ENCODE assay signal across 8 cellular contexts in the genomic region with DNA sequence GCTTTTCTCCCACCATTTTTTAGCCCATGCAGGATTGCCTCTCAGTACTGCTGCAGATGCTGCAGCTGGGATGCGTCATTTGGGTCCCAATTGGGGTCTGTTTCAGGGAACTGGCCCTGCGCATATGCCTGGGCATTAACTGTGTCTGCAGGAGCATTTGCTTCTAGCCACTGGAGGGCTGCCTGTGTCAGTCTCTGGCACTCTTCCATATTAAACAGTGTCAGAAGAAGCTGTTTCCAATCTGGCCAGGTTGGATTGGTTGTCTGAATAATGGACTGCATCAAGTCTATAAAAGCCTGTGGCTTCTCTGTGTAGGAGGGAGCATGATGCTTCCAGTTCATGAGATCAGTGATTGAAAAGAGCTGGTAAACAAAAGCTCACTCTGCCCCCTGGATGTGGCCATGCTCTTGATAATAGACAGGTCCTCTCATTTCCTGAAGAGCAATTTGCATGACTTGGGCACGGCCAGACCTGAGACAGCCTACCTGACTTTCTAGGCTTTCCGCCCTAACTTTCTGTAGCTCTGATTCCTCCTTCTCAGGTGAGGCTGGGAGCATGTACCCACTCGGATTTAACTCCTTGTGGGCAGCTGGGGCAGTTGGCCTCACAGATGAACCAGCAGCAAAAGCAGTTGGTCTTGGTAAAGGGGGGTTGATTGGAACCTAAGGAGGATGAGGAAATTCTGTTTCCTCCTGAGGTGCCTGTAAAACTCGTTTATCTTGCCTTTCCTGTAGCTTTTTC. TPM values are rescaled to one million over a fixed set of nuclear protein-coding genes. Genes with fewer than 3 reads are reported as not detected.
DNase-seq lines count a peak whose midpoint lies in the region; ATAC-seq and TF ChIP-seq lines count a peak whose summit lies in the region.

No MANE protein-coding gene starts in this region.

- no peak for TF ChIP-seq CTCF in BE2C (IDR thresholded peaks at IDR 0.05; ENCODE audit: low read depth, low read length)
- peak; percentile 22 for TF ChIP-seq CTCF in foreskin keratinocyte (conservative IDR thresholded peaks at IDR 0.05)

- ATAC-seq in GM21515 (IDR thresholded peaks at IDR 0.05; ENCODE audit: unreplicated experiment) (peak; percentile 39), foreskin keratinocyte (peak; percentile 34), HG02884 (IDR thresholded peaks at IDR 0.05; ENCODE audit: unreplicated experiment) (no peak)

- in situ Hi-C loops in G401 (cut with HindIII; ENCODE audit: low sequenced_read_pairs): no loop called here

- no peaks in the 10 kb centered on the region for H3K36me3 ChIP-seq in BE2C
- no peaks in the 10 kb centered on the region for H3K36me3 ChIP-seq in effector memory CD4-positive, alpha-beta T cell (ENCODE audit: control insufficient read depth, insufficient read depth, low read length)

- H3K27ac ChIP-seq in foreskin keratinocyte: no peak overlapping the region
- no peak overlapping the region for H3K27ac ChIP-seq in effector memory CD4-positive, alpha-beta T cell (ENCODE audit: insufficient read depth, low read length, poor library complexity, severe bottlenecking)

- DNase-seq in BE2C (peak; percentile 26), NCI-H510A (lab: John Stamatoyannopoulos, UW) (peak; percentile 70), foreskin keratinocyte (peak; percentile 13 to 33), foreskin melanocyte (no peak), G401 (ENCODE audit: low spot score) (no peak)
- DNase-seq in effector memory CD4-positive, alpha-beta T cell: no peak

- H3K4me3 ChIP-seq in BE2C (ENCODE audit: low read depth, low read length): no peak overlapping the region
- no peak overlapping the region for H3K4me3 ChIP-seq in effector memory CD4-positive, alpha-beta T cell (ENCODE audit: insufficient read depth, low read depth, low read length, poor library complexity, severe bottlenecking)

- H3K4me1 ChIP-seq in BE2C (no peaks in the 10 kb centered on the region; the same call in 1 of the 2 replicates), foreskin keratinocyte (no peaks in the 10 kb centered on the region)
- H3K4me1 ChIP-seq in effector memory CD4-positive, alpha-beta T cell (ENCODE audit: control insufficient read depth, insufficient read depth, low read length, poor library complexity, severe bottlenecking): no peaks in the 10 kb centered on the region

- H3K27me3 ChIP-seq in BE2C (no peaks in the 10 kb centered on the region), foreskin keratinocyte (no peaks in the 10 kb centered on the region)
- no peaks in the 10 kb centered on the region for H3K27me3 ChIP-seq in effector memory CD4-positive, alpha-beta T cell (replicated peaks; ENCODE audit: control insufficient read depth, insufficient read depth, low read length, poor library complexity, severe bottlenecking)

- H3K9me3 ChIP-seq in BE2C: no peaks in the 10 kb centered on the region
- no peaks in the 10 kb centered on the region for H3K9me3 ChIP-seq in effector memory CD4-positive, alpha-beta T cell (ENCODE audit: control insufficient read depth, low read length)

RNA-seq across cellular contexts. Expression of a gene that starts 29.2 kb away (rescaled TPM):
- polyA plus RNA-seq in BE2C (2012; ENCODE audit: insufficient read depth, insufficient read length, low read depth): not detected
- 0.81 and 3.7 TPM in 2 replicates for total RNA-seq in foreskin keratinocyte
- polyA plus RNA-seq in foreskin keratinocyte: 0.65 and 2.5 TPM in 2 replicates
- total RNA-seq in G401 (2014; rRNA removed; shearing (Covaris generic)): not detected in 2 replicates

Comparison
In these comparisons a context has a peak if more than half of its experiments do, and no peak if none do; other contexts are left out.
1. DNase-seq: peak in BE2C (single experiment), NCI-H510A (single experiment) and foreskin keratinocyte (2 of 2); none in effector memory CD4-positive, alpha-beta T cell (0 of 3), foreskin melanocyte (single experiment) and G401 (single experiment).